In the genomic region with DNA sequence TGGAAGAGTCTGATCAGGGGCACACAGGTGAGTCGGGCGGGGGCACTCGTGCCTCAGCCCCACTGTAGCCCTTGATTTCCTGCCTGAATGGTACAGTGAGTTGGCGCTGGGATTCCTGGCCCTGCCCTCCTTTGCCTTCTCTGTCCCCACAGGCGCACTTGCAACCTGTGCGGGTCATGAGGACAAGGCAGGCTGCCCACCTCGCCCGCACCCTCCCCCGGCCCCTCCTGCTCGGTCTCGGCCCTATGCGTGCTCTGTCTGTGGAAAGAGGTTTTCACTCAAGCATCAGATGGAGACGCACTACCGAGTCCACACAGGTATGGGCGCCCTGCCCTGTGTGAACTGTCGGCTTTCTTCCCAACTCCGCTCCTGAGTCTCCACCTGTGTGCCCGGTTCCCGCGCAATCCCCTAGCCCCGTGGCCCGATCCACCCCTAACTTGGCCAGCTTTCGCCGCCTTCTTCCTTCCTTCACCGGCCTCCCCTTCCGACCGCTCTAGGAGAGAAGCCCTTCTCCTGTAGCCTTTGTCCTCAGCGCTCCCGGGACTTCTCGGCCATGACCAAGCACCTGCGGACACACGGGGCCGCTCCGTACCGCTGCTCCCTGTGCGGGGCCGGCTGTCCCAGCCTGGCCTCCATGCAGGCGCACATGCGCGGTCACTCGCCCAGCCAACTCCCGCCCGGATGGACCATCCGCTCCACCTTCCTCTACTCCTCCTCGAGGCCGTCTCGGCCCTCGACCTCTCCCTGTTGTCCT, we compare ENCODE assay signal across 8 cellular contexts. TPM values are rescaled to one million over a fixed set of nuclear protein-coding genes. Genes with fewer than 3 reads are reported as not detected.
DNase-seq lines count a peak whose midpoint lies in the region; ATAC-seq and TF ChIP-seq lines count a peak whose summit lies in the region.

No MANE protein-coding gene starts in this region.

- H3K36me3 ChIP-seq in MM.1S (replicated peaks; ENCODE audit: insufficient read depth, low read length) (no peaks in the 10 kb centered on the region), ascending aorta (peaks cover 14 to 16% of the 10 kb centered on the region in 2 donors), skeletal muscle tissue (ENCODE audit: control insufficient read depth in 3 of 3, insufficient read depth in 3 of 3, low read length in 3 of 3) (peaks cover 4 to 10% (median 5%) of the 10 kb centered on the region in 3 donors)

- H3K27me3 ChIP-seq in MM.1S (replicated peaks; ENCODE audit: insufficient read depth, low read length) (peaks cover 22% of the 10 kb centered on the region), ascending aorta (no peaks in the 10 kb centered on the region), skeletal muscle tissue (ENCODE audit: control insufficient read depth in 3 of 3, insufficient read depth in 3 of 3, low read length in 3 of 3) (no peaks in the 10 kb centered on the region)

- intact Hi-C loops in ascending aorta (cut with DNase I), result loop anchor here (1.0 to 2.0 kb wide), 3 partner anchors 23 to 59 kb away; a partner anchor contains a TSS

- peak overlapping the region; percentile 93 for H3K4me2 ChIP-seq in MM.1S (ENCODE audit: low read depth, low read length)

- H2AFZ ChIP-seq in MM.1S (ENCODE audit: low read length), result peak overlapping the region; percentile 98

- H3K4me3 ChIP-seq in MM.1S (ENCODE audit: low read length) (peak overlapping the region; percentile 72), ascending aorta (peak overlapping the region; percentile 79 to 95), iPS-18c (ENCODE audit: insufficient read depth, low read depth, low read length) (peak overlapping the region; percentile 92), skeletal muscle tissue (ENCODE audit: low read length in 3 of 3) (peak overlapping the region; percentile 82 to 95 (median 93))

- H3K79me2 ChIP-seq in MM.1S (ENCODE audit: low read length), result peaks cover 28% of the 10 kb centered on the region

- ATAC-seq in HG02623 (IDR thresholded peaks at IDR 0.05; ENCODE audit: unreplicated experiment) (no peak), GM21737 (IDR thresholded peaks at IDR 0.05; ENCODE audit: unreplicated experiment) (no peak)

- peak; percentile 62 for DNase-seq in NK-92 treated with Interleukin-12 subunit alpha and Interleukin-12 subunit beta, amount 100 ng/mL, for 24 hours (lab: John Stamatoyannopoulos, UW)
- DNase-seq in NK-92 (lab: John Stamatoyannopoulos, UW; ENCODE audit: unreplicated experiment) (no peak), MM.1S (peak; percentile 18), ascending aorta (ENCODE audit: low spot score in 2 of 2) (peak in 1 of 2 donors; percentile 63)

- H3K9me3 ChIP-seq in MM.1S (replicated peaks; ENCODE audit: insufficient read depth, low read length) (no peaks in the 10 kb centered on the region), ascending aorta (no peaks in the 10 kb centered on the region), iPS-18c (ENCODE audit: control insufficient read depth, insufficient read depth, low read length) (no peaks in the 10 kb centered on the region), skeletal muscle tissue (ENCODE audit: control insufficient read depth in 3 of 3, low read length in 3 of 3) (no peaks in the 10 kb centered on the region)

- H3K27ac ChIP-seq in MM.1S (ENCODE audit: low read length) (peak overlapping the region; percentile 15; the same call in 1 of the 2 replicates), ascending aorta (peak overlapping the region; percentile 85 to 86), skeletal muscle tissue (ENCODE audit: low read depth, low read length) (peak overlapping the region; percentile 72)

- no peak for TF ChIP-seq CTCF in MM.1S (IDR thresholded peaks at IDR 0.05; ENCODE audit: low read length)
- no peak for TF ChIP-seq CTCF in ascending aorta (IDR thresholded peaks at IDR 0.05)

- H4K20me1 ChIP-seq in MM.1S (ENCODE audit: insufficient read depth, low read length), result no peaks in the 10 kb centered on the region

- peaks cover 7% of the 10 kb centered on the region; the same call in 1 of the 2 replicates for H3F3A ChIP-seq in MM.1S (ENCODE audit: insufficient read depth, low read length)

- H3K9ac ChIP-seq in MM.1S (ENCODE audit: low read length) (peak overlapping the region; percentile 64; the same call in 1 of the 2 replicates), skeletal muscle tissue (ENCODE audit: low read depth in 1 of 3, low read length in 3 of 3) (peak overlapping the region; percentile 80 to 92 (median 83))

- peaks cover 13% of the 10 kb centered on the region for H3K4me1 ChIP-seq in MM.1S (ENCODE audit: low read length)
- H3K4me1 ChIP-seq in ascending aorta, result peaks cover 7 to 19% of the 10 kb centered on the region in 2 donors
- peaks cover 26 to 34% (median 26%) of the 10 kb centered on the region in 3 donors for H3K4me1 ChIP-seq in skeletal muscle tissue (ENCODE audit: control insufficient read depth in 3 of 3, insufficient read depth in 3 of 3, low read length in 3 of 3)

- H3K9me2 ChIP-seq in MM.1S (replicated peaks; ENCODE audit: insufficient read depth, low read length), result no peaks in the 10 kb centered on the region

RNA-seq across cellular contexts. Expression of a gene that starts 1.6 kb away (rescaled TPM):
- total RNA-seq in ascending aorta (25.5 TPM), skeletal muscle tissue (5.7 TPM)

RNA-seq across cellular contexts. Expression of a gene that starts 11.8 kb away (rescaled TPM):
- not detected for total RNA-seq in ascending aorta
- total RNA-seq in skeletal muscle tissue, result not detected

RNA-seq across cellular contexts. Expression of a gene that starts 26.1 kb away (rescaled TPM):
- total RNA-seq in ascending aorta (not detected), skeletal muscle tissue (3.1 TPM)

RNA-seq across cellular contexts. Expression of a gene that starts 29.1 kb away (rescaled TPM):
- total RNA-seq in ascending aorta (not detected), skeletal muscle tissue (3.7 TPM)

RNA-seq across cellular contexts. Expression of a gene that starts 29.3 kb away (rescaled TPM):
- total RNA-seq in ascending aorta (110 TPM), skeletal muscle tissue (7.8 TPM)

Comparison
In these comparisons a context has a peak if more than half of its experiments do, and no peak if none do; other contexts are left out.
1. H3K27ac ChIP-seq: peak in every context shown above with its lines; median percentile 86 in ascending aorta; 72 in skeletal muscle tissue; 15 in MM.1S.